In the genomic region with DNA sequence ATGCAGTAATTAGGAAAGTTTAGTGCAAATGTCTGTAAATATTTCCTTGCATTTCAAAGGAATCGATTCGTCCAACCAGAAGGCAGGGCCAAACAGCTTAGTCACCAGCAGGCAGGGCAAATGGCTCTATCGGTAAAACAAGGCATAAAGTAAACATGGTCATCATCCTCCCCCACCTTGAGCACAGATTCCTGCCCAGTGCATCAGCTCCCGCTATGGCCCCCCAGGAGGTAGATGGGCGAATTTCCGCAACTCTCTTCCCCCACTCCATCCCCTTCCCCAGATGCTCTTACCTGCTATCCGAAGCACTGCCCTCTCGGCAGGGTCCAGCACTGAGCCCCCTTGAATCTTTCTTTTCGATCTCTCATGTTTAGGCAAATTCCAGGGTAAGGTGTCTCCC, we compare ENCODE assay signal across 1 cellular context.
A peak's percentile ranks its signal among the peaks of the same experiment; 100 is the strongest.
TF ChIP-seq lines count a peak whose summit lies in the region.

No MANE protein-coding gene starts in this region.

TF ChIP-seq in IMR-90, 13 proteins besides CTCF, POLR2A, EP300 and RAD21 (continued from another document):
- TF ChIP-seq ELK1 (IDR thresholded peaks at IDR 0.05; ENCODE audit: borderline replicate concordance, low read depth, low read length) (no peak), RCOR1 (IDR thresholded peaks at IDR 0.05; ENCODE audit: insufficient replicate concordance, low read length) (peak; percentile 42), MAZ (IDR thresholded peaks at IDR 0.05; ENCODE audit: borderline replicate concordance, low read depth, low read length) (peak; percentile 39; the same call in 1 of the 2 replicates), CHD1 (IDR thresholded peaks at IDR 0.05; ENCODE audit: low read depth, low read length) (no peak), FOS (IDR thresholded peaks at IDR 0.05; ENCODE audit: low read depth, low read length) (peak; percentile 45; the same call in 1 of the 2 replicates), CEBPB (IDR thresholded peaks at IDR 0.05; ENCODE audit: low read depth, low read length) (no peak), RFX5 (IDR thresholded peaks at IDR 0.05; ENCODE audit: low read depth, low read length) (no peak), NFE2L2 (IDR thresholded peaks at IDR 0.05; ENCODE audit: low read depth, low read length) (peak; percentile 54; the same call in 1 of the 2 replicates), MAFK (IDR thresholded peaks at IDR 0.05; ENCODE audit: low read depth, low read length) (no peak), MXI1 (IDR thresholded peaks at IDR 0.05; ENCODE audit: borderline replicate concordance, low read depth, low read length) (no peak)
